Comparison of ENCODE assay signal across 8 cellular contexts in the genomic region with DNA sequence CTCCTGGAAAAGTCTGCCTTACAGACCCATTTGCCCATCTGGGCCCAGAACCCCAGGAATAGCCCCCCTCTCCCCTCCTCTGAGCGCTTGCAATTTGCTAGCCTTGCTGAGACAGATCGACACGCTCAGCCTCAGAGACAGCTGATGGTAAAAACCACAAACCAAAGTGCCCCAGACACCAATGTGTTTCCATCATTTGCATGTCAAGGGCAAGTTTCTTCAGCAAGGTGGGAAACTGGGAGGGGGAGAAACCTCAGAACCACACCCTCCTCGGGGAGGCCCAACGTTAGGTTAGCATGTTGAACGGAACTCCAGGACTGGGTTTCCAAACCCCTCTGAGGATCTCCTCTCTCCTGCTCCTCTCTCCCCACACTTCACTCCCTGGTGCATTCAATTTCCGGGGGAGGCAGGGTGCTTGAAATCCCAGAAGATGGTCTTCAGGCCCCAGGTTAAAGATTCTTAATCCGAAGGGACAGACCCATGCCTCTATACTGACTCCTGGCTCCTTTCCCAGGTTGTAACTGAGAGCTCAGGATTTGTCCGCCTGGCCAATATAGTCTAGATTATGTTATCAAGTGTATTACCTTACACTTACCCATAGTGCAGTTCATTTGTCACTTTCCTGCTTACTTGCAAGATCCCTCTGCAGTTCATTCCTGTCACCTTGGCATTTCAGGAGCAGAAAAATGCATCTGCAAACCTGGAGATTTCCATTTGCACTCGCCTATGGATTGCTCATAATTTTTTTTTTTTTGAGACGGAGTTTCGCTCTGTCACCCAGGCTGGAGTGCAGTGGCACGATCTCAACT. TPM values are rescaled to one million over a fixed set of nuclear protein-coding genes. Genes with fewer than 3 reads are reported as not detected.
DNase-seq lines count a peak whose midpoint lies in the region; ATAC-seq, FAIRE-seq and TF ChIP-seq lines count a peak whose summit lies in the region.

No MANE protein-coding gene starts in this region.

- no peak overlapping the region for H2BK120ac ChIP-seq in H9 (ENCODE audit: low read depth, low read length, poor library complexity, severe bottlenecking)

- no peak overlapping the region for H3K4ac ChIP-seq in H9 (ENCODE audit: low read depth, low read length)

- no peaks in the 10 kb centered on the region for H3K36me3 ChIP-seq in osteoblast (ENCODE audit: insufficient read depth, low read length)

- no peak for FAIRE-seq in urothelium cell line (lab: Jason Lieb, UNC)

- H2AFZ ChIP-seq in H9 (ENCODE audit: low read length) (no peak overlapping the region), osteoblast (ENCODE audit: low read length) (no peak overlapping the region)

- H3K79me2 ChIP-seq in H9 (ENCODE audit: insufficient read depth, low read length) (no peaks in the 10 kb centered on the region), osteoblast (ENCODE audit: insufficient read depth, low read length) (peaks cover 32% of the 10 kb centered on the region)

- no peak overlapping the region for H2BK15ac ChIP-seq in H9 (ENCODE audit: low read depth, low read length)

- H2BK5ac ChIP-seq in H9 (ENCODE audit: insufficient read length, low read length) = no peak overlapping the region

- no peak for TF ChIP-seq CTCF in H9 (conservative IDR thresholded peaks at IDR 0.05)
- no peak for TF ChIP-seq CTCF in osteoblast (IDR thresholded peaks at IDR 0.05; ENCODE audit: extremely low read depth, low read depth, low read length)

- no peak overlapping the region for H3K23ac ChIP-seq in H9 (ENCODE audit: insufficient read length, low read depth, low read length)

- no peak overlapping the region for H2BK12ac ChIP-seq in H9 (ENCODE audit: insufficient read length, low read depth, low read length)

- no peak overlapping the region for H3K9ac ChIP-seq in H9 (ENCODE audit: extremely low read depth, insufficient read length, low read length)

- H3K18ac ChIP-seq in H9 (ENCODE audit: insufficient read length, low read depth, low read length) = no peak overlapping the region

- H3K27ac ChIP-seq in H9 (ENCODE audit: insufficient read length, low read depth, low read length) (no peak overlapping the region), osteoblast (ENCODE audit: low read depth, low read length) (no peak overlapping the region)

- peaks cover 22% of the 10 kb centered on the region for H3K23me2 ChIP-seq in H9 (ENCODE audit: insufficient read length, low read depth, low read length, poor library complexity, severe bottlenecking)

- no CpG with 5 or more reads among the region's 13 CpGs for WGBS in H9 (ENCODE audit: extremely low coverage, insufficient read length, low lambda C conversion rate)

- H3T11ph ChIP-seq in H9 (ENCODE audit: low read length) = no peak overlapping the region

- no peak overlapping the region for H4K5ac ChIP-seq in H9 (ENCODE audit: insufficient read length, low read depth, low read length)

- peaks cover 0 to 2% of the 10 kb centered on the region in 2 experiments; a peak in 1 of 5 replicates for H3K9me3 Mint-ChIP-seq in H9
- no peaks in the 10 kb centered on the region for H3K9me3 Mint-ChIP-seq in activated naive CD4-positive, alpha-beta T cell treated with anti-CD3 and anti-CD28 coated beads, Interleukin-2, amount 50 U/mL, for 24 hours

- H3K79me1 ChIP-seq in H9 (ENCODE audit: insufficient read depth, low read depth, low read length, poor library complexity, severe bottlenecking) = no peaks in the 10 kb centered on the region

- H3K14ac ChIP-seq in H9 (ENCODE audit: insufficient read depth, low read length) = no peak overlapping the region; the same call in 1 of the 2 replicates

- no peaks in the 10 kb centered on the region for H4K20me1 ChIP-seq in H9 (ENCODE audit: control insufficient read depth, insufficient read depth, insufficient read length)
- H4K20me1 ChIP-seq in osteoblast (ENCODE audit: insufficient read depth, low read length) = no peaks in the 10 kb centered on the region

- DNase-seq in H9 = peak; percentile 61
- DNase-seq in NCI-H526 treated with DMSO at 0.1 percent for 48 hours (lab: John Stamatoyannopoulos, UW) = peak; percentile 67
- peak; percentile 39 for DNase-seq in osteoblast (ENCODE audit: insufficient read length, low spot score, missing footprints)
- DNase-seq in urothelium cell line (ENCODE audit: low spot score) = no peak
- DNase-seq in amniotic stem cell (lab: John Stamatoyannopoulos, UW) = no peak
- no peak for DNase-seq in SK-N-DZ (ENCODE audit: low spot score)

- peak overlapping the region; percentile 57 to 78 for H3K4me3 Mint-ChIP-seq in H9
- peak overlapping the region; percentile 74 for H3K4me3 Mint-ChIP-seq in activated naive CD4-positive, alpha-beta T cell treated with anti-CD3 and anti-CD28 coated beads, Interleukin-2, amount 50 U/mL, for 24 hours

- H3K9me3 ChIP-seq in H9 (ENCODE audit: control insufficient read depth, low read depth, low read length) = no peaks in the 10 kb centered on the region
- no peaks in the 10 kb centered on the region for H3K9me3 ChIP-seq in osteoblast (ENCODE audit: low read depth, low read length)

- H3K4me3 ChIP-seq in osteoblast (ENCODE audit: insufficient read depth, low read length) = peak overlapping the region; percentile 80

- H3K4me2 ChIP-seq in H9 (ENCODE audit: insufficient read depth, insufficient read length, low read length) (peak overlapping the region; percentile 63), osteoblast (ENCODE audit: insufficient read depth, low read length) (peak overlapping the region; percentile 95)

- H3K4me1 Mint-ChIP-seq in H9 = peaks cover 36 to 42% of the 10 kb centered on the region in 2 experiments
- peaks cover 22% of the 10 kb centered on the region for H3K4me1 Mint-ChIP-seq in activated naive CD4-positive, alpha-beta T cell treated with anti-CD3 and anti-CD28 coated beads, Interleukin-2, amount 50 U/mL, for 24 hours

- H4K91ac ChIP-seq in H9 (ENCODE audit: insufficient read length, low read depth, low read length) = no peak overlapping the region

- no peak overlapping the region for H3K27ac Mint-ChIP-seq in H9
- H3K27ac Mint-ChIP-seq in activated naive CD4-positive, alpha-beta T cell treated with anti-CD3 and anti-CD28 coated beads, Interleukin-2, amount 50 U/mL, for 24 hours = no peak overlapping the region

- H3K56ac ChIP-seq in H9 (ENCODE audit: insufficient read length, low read depth, low read length) = no peak overlapping the region

- no peak overlapping the region for H2AK5ac ChIP-seq in H9 (ENCODE audit: insufficient read length, low read length)

- H2BK20ac ChIP-seq in H9 (ENCODE audit: low read depth, low read length, poor library complexity, severe bottlenecking) = no peak overlapping the region

- no peak overlapping the region for H4K8ac ChIP-seq in H9 (replicated peaks; ENCODE audit: insufficient read length, low read depth, low read length)

- peaks cover 6% of the 10 kb centered on the region for H3K27me3 ChIP-seq in H9 (ENCODE audit: insufficient read depth, low read length)
- H3K27me3 ChIP-seq in osteoblast (ENCODE audit: insufficient read depth, low read length) = no peaks in the 10 kb centered on the region

- peaks cover 61% of the 10 kb centered on the region for H3K27me3 Mint-ChIP-seq in H9 (ENCODE audit: low read depth)
- H3K27me3 Mint-ChIP-seq in activated naive CD4-positive, alpha-beta T cell treated with anti-CD3 and anti-CD28 coated beads, Interleukin-2, amount 50 U/mL, for 24 hours = peaks cover 5% of the 10 kb centered on the region

- H3K4me1 ChIP-seq in H9 (ENCODE audit: insufficient read depth, low read length) = no peaks in the 10 kb centered on the region; the same call in 1 of the 2 replicates
- H3K4me1 ChIP-seq in osteoblast (ENCODE audit: insufficient read depth, low read length) = peaks cover 24% of the 10 kb centered on the region

- peak; percentile 46 for ATAC-seq in GM18508 (IDR thresholded peaks at IDR 0.05; ENCODE audit: insufficient read depth, unreplicated experiment)

- 0 out of 7 replicates have a peak, but pooled peaks cover 0 to 3% (median 0%) of the 10 kb centered on the region in 3 experiments for H3K36me3 Mint-ChIP-seq in H9 (ENCODE audit: insufficient read depth in 1 of 3, low read depth in 3 of 3)
- no peaks in the 10 kb centered on the region for H3K36me3 Mint-ChIP-seq in activated naive CD4-positive, alpha-beta T cell treated with anti-CD3 and anti-CD28 coated beads, Interleukin-2, amount 50 U/mL, for 24 hours

RNA-seq across cellular contexts. Expression of a gene that starts 1.3 kb away (rescaled TPM):
- total RNA-seq in H9 (2021) (6.5 and 7.3 TPM in 2 replicates), osteoblast (21.0 and 22.4 TPM in 2 replicates)
- 10.0 and 12.3 TPM in 2 replicates for polyA plus RNA-seq in SK-N-DZ (2014; cell fraction: cytosol; rRNA removed)
- 40.2 TPM in 2 replicates for polyA plus RNA-seq in SK-N-DZ (2014; cell fraction: nucleus; rRNA removed)

RNA-seq across cellular contexts. Expression of a gene that starts 31.5 kb away (rescaled TPM):
- 57.7 and 58.1 TPM in 2 replicates for total RNA-seq in H9 (2021)
- total RNA-seq in osteoblast = 51.9 and 58.6 TPM in 2 replicates
- 51.3 and 65.9 TPM in 2 replicates for polyA plus RNA-seq in SK-N-DZ (2014; cell fraction: cytosol; rRNA removed)
- polyA plus RNA-seq in SK-N-DZ (2014; cell fraction: nucleus; rRNA removed) = 40.5 and 41.9 TPM in 2 replicates

RNA-seq across cellular contexts. Expression of a gene that starts 50.5 kb away (rescaled TPM):
- total RNA-seq in H9 (2021) = 462 and 470 TPM in 2 replicates
- total RNA-seq in osteoblast = 214 and 247 TPM in 2 replicates
- polyA plus RNA-seq in SK-N-DZ (2014; cell fraction: cytosol; rRNA removed) = 480 and 539 TPM in 2 replicates
- polyA plus RNA-seq in SK-N-DZ (2014; cell fraction: nucleus; rRNA removed) = 1,112 and 1,249 TPM in 2 replicates

Comparison
In these comparisons a context has a peak if more than half of its experiments do, and no peak if none do; other contexts are left out.
1. DNase-seq: peak in H9 (single experiment), NCI-H526 treated with DMSO at 0.1 percent for 48 hours (single experiment) and osteoblast (single experiment); none in urothelium cell line (single experiment), amniotic stem cell (single experiment) and SK-N-DZ (single experiment).